1 cellular context compared by ENCODE assay signal in the genomic region with DNA sequence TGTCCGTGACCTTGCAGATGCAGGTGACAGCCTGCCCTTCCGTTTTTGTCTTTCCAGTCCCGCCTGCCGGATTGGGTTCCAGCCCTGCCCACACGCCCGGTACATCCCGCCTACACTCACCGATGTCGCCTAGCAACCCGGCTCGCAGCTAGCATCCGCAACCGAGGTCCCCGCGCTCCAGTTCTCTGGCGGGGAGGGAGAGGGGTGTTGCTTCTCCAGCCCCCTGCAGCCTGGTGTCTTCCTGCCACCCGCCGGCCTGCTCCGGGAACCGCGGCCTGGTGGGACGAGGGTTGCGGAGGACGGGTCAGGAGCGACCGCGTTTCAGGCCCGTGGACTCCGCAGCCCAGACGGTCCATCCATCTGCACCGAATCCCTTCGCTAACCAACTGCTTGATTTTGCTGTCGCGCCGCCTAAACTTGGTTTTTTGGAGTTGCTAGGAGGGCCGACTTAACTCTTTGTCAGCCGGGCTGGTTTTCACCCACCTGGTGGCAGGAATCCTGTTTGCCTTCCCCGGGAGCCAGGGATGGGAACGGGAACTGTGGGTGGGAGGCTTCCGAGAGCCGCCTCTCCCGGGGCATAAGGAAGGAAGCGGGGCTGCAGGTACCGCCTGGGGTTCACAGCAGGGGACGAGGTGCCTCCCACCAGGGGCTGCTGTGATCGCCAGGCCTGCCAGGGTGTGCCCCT.
TF ChIP-seq lines count a peak whose summit lies in the region.

No MANE protein-coding gene starts in this region.

TF ChIP-seq in SK-N-SH, 30 proteins besides CTCF, POLR2A, EP300 and RAD21 (continued from another document):
- TF ChIP-seq MAX (IDR thresholded peaks at IDR 0.05; ENCODE audit: low read depth): no peak
- TF ChIP-seq ELF1 (IDR thresholded peaks at IDR 0.05): no peak
- TF ChIP-seq RCOR1 (IDR thresholded peaks at IDR 0.05; ENCODE audit: low read length): no peak
- no peak for TF ChIP-seq JUND (IDR thresholded peaks at IDR 0.05)
- TF ChIP-seq TEAD4 (IDR thresholded peaks at IDR 0.05; ENCODE audit: borderline replicate concordance, insufficient read depth): no peak
- TF ChIP-seq NRF1 (IDR thresholded peaks at IDR 0.05; ENCODE audit: low read depth, low read length): no peak
